20 cellular contexts compared by ENCODE assay signal in genomic region chr5:80714570-80715298, GRCh38. TPM values are rescaled to one million over a fixed set of nuclear protein-coding genes. Genes with fewer than 3 reads are reported as not detected.
A peak's percentile ranks its signal among the peaks of the same experiment; 100 is the strongest.
DNase-seq lines count a peak whose midpoint lies in the region; ATAC-seq, FAIRE-seq and TF ChIP-seq lines count a peak whose summit lies in the region.
"Had no signal": no experiment of that assay in that cellular context is flagged by ENCODE, and none has a peak within 500 bp of the region (broad histone marks: within the 10 kb centered on the region; RNA-seq: fewer than 3 reads in every experiment).

No MANE protein-coding gene starts in this region.

- H3K4me3 ChIP-seq in epithelial cell of esophagus (ENCODE audit: low read length) (no peak overlapping the region), mucosa of descending colon (no peak overlapping the region), smooth muscle cell (no peak overlapping the region)
- no peak overlapping the region for H3K4me3 ChIP-seq in CD8-positive, alpha-beta memory T cell (ENCODE audit: low read length)
- H3K4me3 ChIP-seq: BLaER1 had no signal

- H3K9me3 ChIP-seq in mucosa of descending colon (peaks cover 5% of the 10 kb centered on the region), smooth muscle cell (replicated peaks; ENCODE audit: low read depth) (peaks cover 3% of the 10 kb centered on the region)
- H3K9me3 ChIP-seq in CD8-positive, alpha-beta memory T cell (ENCODE audit: low read length), result no peaks in the 10 kb centered on the region
- H3K9me3 ChIP-seq: SK-N-SH had no signal

- H3K9me3 Mint-ChIP-seq in CD8-positive, alpha-beta memory T cell, result peaks cover 0 to 3% (median 3%) of the 10 kb centered on the region in 5 donors

- peaks cover 26 to 39% (median 32%) of the 10 kb centered on the region in 3 donors for H3K4me1 Mint-ChIP-seq in CD8-positive, alpha-beta memory T cell

- H3K4me2 ChIP-seq in smooth muscle cell, result no peak overlapping the region
- H3K4me2 ChIP-seq: BLaER1, SK-N-SH had no signal

- H3K27ac Mint-ChIP-seq in CD8-positive, alpha-beta memory T cell, result no peak overlapping the region
- H3K27ac Mint-ChIP-seq: CD4-positive, alpha-beta T cell had no signal

- H2AFZ ChIP-seq in smooth muscle cell (ENCODE audit: low read depth), result no peak overlapping the region

- DNase-seq in D721Med (ENCODE audit: insufficient read length, low spot score), result no peak
- peak; percentile 9 for DNase-seq in epithelial cell of esophagus (ENCODE audit: low read depth)
- DNase-seq in mucosa of descending colon, result no peak
- no peak for DNase-seq in CD8-positive, alpha-beta memory T cell
- DNase-seq in smooth muscle cell (lab: John Stamatoyannopoulos, UW; ENCODE audit: unreplicated experiment), result no peak
- DNase-seq: Caco-2; CD4-positive, alpha-beta T cell; DMS53; H7; MM.1S; NCI-H1092 treated with DMSO at 0.1 percent for 48 hours; NCI-H1436 treated with DMSO at 0.1 percent for 48 hours; NCI-H1930; NCI-H748 treated with DMSO at 0.1 percent for 48 hours; SIG-M5; SK-N-SH had no signal

- H3K27me3 ChIP-seq in CD8-positive, alpha-beta memory T cell (ENCODE audit: insufficient read depth, low read length, poor library complexity, severe bottlenecking), result no peaks in the 10 kb centered on the region
- no peaks in the 10 kb centered on the region for H3K27me3 ChIP-seq in smooth muscle cell (ENCODE audit: low read depth)
- H3K27me3 ChIP-seq: BLaER1 had no signal

- TF ChIP-seq CTCF in D721Med (IDR thresholded peaks at IDR 0.05; ENCODE audit: insufficient read depth, missing control alignments) (no peak), LNCAP (IDR thresholded peaks at IDR 0.05) (0 out of 2 replicates have a peak, but pooled peaks have one; percentile 10), epithelial cell of esophagus (IDR thresholded peaks at IDR 0.05; ENCODE audit: insufficient read depth, low read depth, low read length, missing control alignments) (no peak), mucosa of descending colon (IDR thresholded peaks at IDR 0.05) (no peak), smooth muscle cell (IDR thresholded peaks at IDR 0.05; ENCODE audit: borderline replicate concordance, insufficient read depth, poor library complexity, severe bottlenecking) (no peak)

- no peak overlapping the region for H3K4me3 Mint-ChIP-seq in CD8-positive, alpha-beta memory T cell
- H3K4me3 Mint-ChIP-seq: CD4-positive, alpha-beta T cell had no signal

- peak; percentile 29 for ATAC-seq in mucosa of descending colon
- no peak for ATAC-seq in activated CD4-positive, CD25-positive, alpha-beta regulatory T cell treated with anti-CD3 and anti-CD28 coated beads, Interleukin-2, amount 50 U/mL, for 24 hours
- ATAC-seq: Panc1 had no signal

- H3K27ac ChIP-seq in CD8-positive, alpha-beta memory T cell (ENCODE audit: low read depth, low read length), result no peak overlapping the region
- no peak overlapping the region for H3K27ac ChIP-seq in smooth muscle cell (ENCODE audit: low read depth)
- H3K27ac ChIP-seq: BLaER1 had no signal

- H3K36me3 Mint-ChIP-seq in CD8-positive, alpha-beta memory T cell, result peaks cover 18 to 42% (median 23%) of the 10 kb centered on the region in 3 donors

- H4K20me1 ChIP-seq in smooth muscle cell (ENCODE audit: low read depth), result no peaks in the 10 kb centered on the region
- H4K20me1 ChIP-seq: BLaER1 had no signal

- no peaks in the 10 kb centered on the region for H3K27me3 Mint-ChIP-seq in CD8-positive, alpha-beta memory T cell
- H3K27me3 Mint-ChIP-seq: CD4-positive, alpha-beta T cell had no signal

- CTCF ChIA-PET in CD8-positive, alpha-beta memory T cell (lab: Charles Lee), result no interaction called here

- 88% methylated on average over 5 of the region's 5 CpGs for WGBS in smooth muscle cell (ENCODE audit: low lambda C conversion rate)

- peak; percentile 96 for FAIRE-seq in D721Med (lab: Jason Lieb, UNC)

- POLR2A ChIA-PET in CD8-positive, alpha-beta memory T cell (lab: Charles Lee), result no interaction called here

- H3F3A ChIP-seq in smooth muscle cell (ENCODE audit: low read depth), result no peaks in the 10 kb centered on the region

- H3K36me3 ChIP-seq in mucosa of descending colon (ENCODE audit: low read depth), result no peaks in the 10 kb centered on the region
- no peaks in the 10 kb centered on the region for H3K36me3 ChIP-seq in CD8-positive, alpha-beta memory T cell (ENCODE audit: insufficient read depth, low read length)
- H3K36me3 ChIP-seq in smooth muscle cell (ENCODE audit: low read depth), result peaks cover 6% of the 10 kb centered on the region

- H3K9ac ChIP-seq in smooth muscle cell (ENCODE audit: low read depth), result no peak overlapping the region
- H3K9ac ChIP-seq: BLaER1, SK-N-SH had no signal

- intact Hi-C loops in mucosa of descending colon (cut with DNase I, micrococcal nuclease), result no loop called here

- H3K79me2 ChIP-seq in smooth muscle cell (ENCODE audit: low read depth), result no peaks in the 10 kb centered on the region

- H3K4me1 ChIP-seq in mucosa of descending colon (ENCODE audit: low read depth) (no peaks in the 10 kb centered on the region), smooth muscle cell (ENCODE audit: low read depth) (no peaks in the 10 kb centered on the region)
- H3K4me1 ChIP-seq in CD8-positive, alpha-beta memory T cell (ENCODE audit: insufficient read depth, low read length), result no peaks in the 10 kb centered on the region
- H3K4me1 ChIP-seq: BLaER1 had no signal

RNA-seq across cellular contexts. Expression of gene DHFR, which starts 60.0 kb away (rescaled TPM):
- total RNA-seq in mucosa of descending colon (10 to 100 TPM; 15.3 to 35.9 (median 18.6) TPM), smooth muscle cell (16.5 and 19.9 TPM in 2 replicates)
- 10 to 100 TPM; 82.7 to 85.8 TPM for total RNA-seq in CD8-positive, alpha-beta memory T cell
- polyA plus RNA-seq in CD8-positive, alpha-beta memory T cell, result 2.6 TPM
- 3.5 and 7.4 TPM in 2 replicates for polyA plus RNA-seq in smooth muscle cell
